1 cellular context compared by ENCODE assay signal in genomic region chr9:134455951-134456739, GRCh38.
TF ChIP-seq lines count a peak whose summit lies in the region.

No MANE protein-coding gene starts in this region.

TF ChIP-seq in K562, 482 proteins besides CTCF, POLR2A, EP300 and RAD21 (continued from another document and continues in another):
- TF ChIP-seq ZNF274 (IDR thresholded peaks at IDR 0.05; ENCODE audit: borderline replicate concordance, low read depth, low read length) = no peak
- no peak for TF ChIP-seq ZFP91 (CRISPR knock-in tag; IDR thresholded peaks at IDR 0.05)
- peak; percentile 53 for TF ChIP-seq FOSL1 (tag; conservative IDR thresholded peaks at IDR 0.05)
- TF ChIP-seq FOXA3 (CRISPR knock-in tag; conservative IDR thresholded peaks at IDR 0.05 in 1 of 2, IDR thresholded peaks at IDR 0.05 in 1 of 2) = no peak
- no peak for TF ChIP-seq TAL1 (IDR thresholded peaks at IDR 0.05)
- no peak for TF ChIP-seq FOXA1 (IDR thresholded peaks at IDR 0.05; ENCODE audit: borderline replicate concordance)
- TF ChIP-seq PHTF2 (CRISPR knock-in tag; IDR thresholded peaks at IDR 0.05) = no peak
- TF ChIP-seq, protein P1, sequence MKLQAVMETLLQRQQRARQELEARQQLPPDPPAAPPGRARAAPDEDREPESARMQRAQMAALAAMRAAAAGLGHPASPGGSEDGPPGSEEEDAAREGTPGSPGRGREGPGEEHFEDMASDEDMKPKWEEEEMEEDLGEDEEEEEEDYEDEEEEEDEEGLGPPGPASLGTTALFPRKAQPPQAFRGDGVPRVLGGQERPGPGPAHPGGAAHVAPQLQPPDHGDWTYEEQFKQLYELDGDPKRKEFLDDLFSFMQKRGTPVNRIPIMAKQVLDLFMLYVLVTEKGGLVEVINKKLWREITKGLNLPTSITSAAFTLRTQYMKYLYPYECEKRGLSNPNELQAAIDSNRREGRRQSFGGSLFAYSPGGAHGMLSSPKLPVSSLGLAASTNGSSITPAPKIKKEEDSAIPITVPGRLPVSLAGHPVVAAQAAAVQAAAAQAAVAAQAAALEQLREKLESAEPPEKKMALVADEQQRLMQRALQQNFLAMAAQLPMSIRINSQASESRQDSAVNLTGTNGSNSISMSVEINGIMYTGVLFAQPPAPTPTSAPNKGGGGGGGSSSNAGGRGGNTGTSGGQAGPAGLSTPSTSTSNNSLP (IDR thresholded peaks at IDR 0.05; ENCODE audit: borderline replicate concordance, low read depth, low read length) = no peak
- no peak for TF ChIP-seq SAFB (IDR thresholded peaks at IDR 0.05; ENCODE audit: borderline replicate concordance, low read depth, low read length)
- TF ChIP-seq MEF2A (IDR thresholded peaks at IDR 0.05; ENCODE audit: control insufficient read depth, low read depth, low read length) = no peak
- TF ChIP-seq, protein P2, sequence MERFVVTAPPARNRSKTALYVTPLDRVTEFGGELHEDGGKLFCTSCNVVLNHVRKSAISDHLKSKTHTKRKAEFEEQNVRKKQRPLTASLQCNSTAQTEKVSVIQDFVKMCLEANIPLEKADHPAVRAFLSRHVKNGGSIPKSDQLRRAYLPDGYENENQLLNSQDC (CRISPR knock-in tag; IDR thresholded peaks at IDR 0.05) = no peak
- no peak for TF ChIP-seq HNRNPL (IDR thresholded peaks at IDR 0.05; ENCODE audit: low read depth, low read length)
- TF ChIP-seq ZNF561 (CRISPR knock-in tag; conservative IDR thresholded peaks at IDR 0.05) = no peak
- TF ChIP-seq EP400 (IDR thresholded peaks at IDR 0.05) = peak; percentile 56
- no peak for TF ChIP-seq ELF2 (CRISPR knock-in tag; IDR thresholded peaks at IDR 0.05)
- TF ChIP-seq, protein P3, sequence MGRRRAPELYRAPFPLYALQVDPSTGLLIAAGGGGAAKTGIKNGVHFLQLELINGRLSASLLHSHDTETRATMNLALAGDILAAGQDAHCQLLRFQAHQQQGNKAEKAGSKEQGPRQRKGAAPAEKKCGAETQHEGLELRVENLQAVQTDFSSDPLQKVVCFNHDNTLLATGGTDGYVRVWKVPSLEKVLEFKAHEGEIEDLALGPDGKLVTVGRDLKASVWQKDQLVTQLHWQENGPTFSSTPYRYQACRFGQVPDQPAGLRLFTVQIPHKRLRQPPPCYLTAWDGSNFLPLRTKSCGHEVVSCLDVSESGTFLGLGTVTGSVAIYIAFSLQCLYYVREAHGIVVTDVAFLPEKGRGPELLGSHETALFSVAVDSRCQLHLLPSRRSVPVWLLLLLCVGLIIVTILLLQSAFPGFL (CRISPR knock-in tag; IDR thresholded peaks at IDR 0.05) = no peak
- TF ChIP-seq FOXJ2 (tag; IDR thresholded peaks at IDR 0.05) = no peak
- TF ChIP-seq CEBPG (CRISPR knock-in tag; IDR thresholded peaks at IDR 0.05) = no peak
- TF ChIP-seq CEBPG (tag; conservative IDR thresholded peaks at IDR 0.05 in 1 of 2, IDR thresholded peaks at IDR 0.05 in 1 of 2) = no peak
- no peak for TF ChIP-seq POLR3A (IDR thresholded peaks at IDR 0.05; ENCODE audit: borderline replicate concordance, extremely low read depth, insufficient read depth, insufficient read length)
- TF ChIP-seq ZNF668 (CRISPR knock-in tag; IDR thresholded peaks at IDR 0.05) = no peak
- TF ChIP-seq SRSF3 (IDR thresholded peaks at IDR 0.05; ENCODE audit: insufficient read depth, low read length) = no peak
- no peak for TF ChIP-seq TEAD1 (CRISPR knock-in tag; IDR thresholded peaks at IDR 0.05)
- no peak for TF ChIP-seq NR1H2 (CRISPR knock-in tag; IDR thresholded peaks at IDR 0.05)
- TF ChIP-seq ZNF639 (CRISPR knock-in tag; conservative IDR thresholded peaks at IDR 0.05 in 1 of 2, IDR thresholded peaks at IDR 0.05 in 1 of 2) = no peak
- TF ChIP-seq HEY1 (CRISPR knock-in tag; IDR thresholded peaks at IDR 0.05; ENCODE audit: borderline replicate concordance) = no peak
- no peak for TF ChIP-seq ELK1 (CRISPR knock-in tag; IDR thresholded peaks at IDR 0.05)
- TF ChIP-seq NUFIP1 (IDR thresholded peaks at IDR 0.05; ENCODE audit: partially characterized antibody) = no peak
- no peak for TF ChIP-seq MED1 (CRISPR knock-in tag; IDR thresholded peaks at IDR 0.05; ENCODE audit: borderline replicate concordance)
- no peak for TF ChIP-seq CBX2 (IDR thresholded peaks at IDR 0.05; ENCODE audit: insufficient read depth, low read length, poor library complexity, severe bottlenecking)
- TF ChIP-seq ETV6 (IDR thresholded peaks at IDR 0.05; ENCODE audit: borderline replicate concordance in 1 of 2, low read depth in 2 of 2, low read length in 1 of 2) = no peak
- no peak for TF ChIP-seq ETV6 (CRISPR knock-in tag; IDR thresholded peaks at IDR 0.05; ENCODE audit: borderline replicate concordance)
- no peak for TF ChIP-seq ZNF431 (CRISPR knock-in tag; IDR thresholded peaks at IDR 0.05)
- TF ChIP-seq RUNX1 (IDR thresholded peaks at IDR 0.05; ENCODE audit: low read depth) = no peak
- no peak for TF ChIP-seq MYNN (IDR thresholded peaks at IDR 0.05)
- TF ChIP-seq MYNN (CRISPR knock-in tag; IDR thresholded peaks at IDR 0.05) = no peak
- peak; percentile 71 for TF ChIP-seq RFX1 (IDR thresholded peaks at IDR 0.05)
- peak; percentile 74 for TF ChIP-seq JUN (IDR thresholded peaks at IDR 0.05; ENCODE audit: borderline replicate concordance, low read depth, low read length)
- no peak for TF ChIP-seq JUN (CRISPR knock-in tag; IDR thresholded peaks at IDR 0.05; ENCODE audit: borderline replicate concordance)
- TF ChIP-seq MEIS2 (IDR thresholded peaks at IDR 0.05; ENCODE audit: partially characterized antibody) = no peak
- TF ChIP-seq ZFX (CRISPR knock-in tag; IDR thresholded peaks at IDR 0.05) = no peak
- no peak for TF ChIP-seq CBFA2T3 (IDR thresholded peaks at IDR 0.05)
- 0 out of 4 replicates have a peak, but pooled peaks of 1 of the 2 experiments have one; percentile 25 for TF ChIP-seq ZNF318 (IDR thresholded peaks at IDR 0.05; ENCODE audit: borderline replicate concordance in 1 of 2, low read depth in 1 of 2)
- no peak for TF ChIP-seq HSF4 (CRISPR knock-in tag; IDR thresholded peaks at IDR 0.05; ENCODE audit: borderline replicate concordance)
- no peak for TF ChIP-seq TARDBP (IDR thresholded peaks at IDR 0.05)
- TF ChIP-seq, protein P4, sequence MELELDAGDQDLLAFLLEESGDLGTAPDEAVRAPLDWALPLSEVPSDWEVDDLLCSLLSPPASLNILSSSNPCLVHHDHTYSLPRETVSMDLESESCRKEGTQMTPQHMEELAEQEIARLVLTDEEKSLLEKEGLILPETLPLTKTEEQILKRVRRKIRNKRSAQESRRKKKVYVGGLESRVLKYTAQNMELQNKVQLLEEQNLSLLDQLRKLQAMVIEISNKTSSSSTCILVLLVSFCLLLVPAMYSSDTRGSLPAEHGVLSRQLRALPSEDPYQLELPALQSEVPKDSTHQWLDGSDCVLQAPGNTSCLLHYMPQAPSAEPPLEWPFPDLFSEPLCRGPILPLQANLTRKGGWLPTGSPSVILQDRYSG (tag; conservative IDR thresholded peaks at IDR 0.05; ENCODE audit: low read depth) = no peak
- peak; percentile 39; the same call in 1 of the 2 replicates for TF ChIP-seq CREM (IDR thresholded peaks at IDR 0.05; ENCODE audit: low read depth)
- no peak for TF ChIP-seq GTF2B (IDR thresholded peaks at IDR 0.05; ENCODE audit: extremely low read depth, insufficient read length)
- TF ChIP-seq FOXK2 (conservative IDR thresholded peaks at IDR 0.05 in 1 of 2, IDR thresholded peaks at IDR 0.05 in 1 of 2; ENCODE audit: low read depth in 2 of 2) = no peak
- peak; percentile 74 for TF ChIP-seq L3MBTL2 (IDR thresholded peaks at IDR 0.05)
- no peak for TF ChIP-seq SMAD2 (IDR thresholded peaks at IDR 0.05; ENCODE audit: low read depth, low read length)
